Comparison of ENCODE assay signal across 8 cellular contexts in genomic region chr10:110356628-110357245, GRCh38. TPM values are rescaled to one million over a fixed set of nuclear protein-coding genes. Genes with fewer than 3 reads are reported as not detected.
A peak's percentile ranks its signal among the peaks of the same experiment; 100 is the strongest.
DNase-seq lines count a peak whose midpoint lies in the region; ATAC-seq, FAIRE-seq and TF ChIP-seq lines count a peak whose summit lies in the region.
"Had no signal": no experiment of that assay in that cellular context is flagged by ENCODE, and none has a peak within 500 bp of the region (broad histone marks: within the 10 kb centered on the region; RNA-seq: fewer than 3 reads in every experiment).

No MANE protein-coding gene starts in this region.

- H3K27me3 Mint-ChIP-seq in central memory CD8-positive, alpha-beta T cell, result no peaks in the 10 kb centered on the region

- H3K9me3 ChIP-seq in body of pancreas, result no peaks in the 10 kb centered on the region

- H3K27ac Mint-ChIP-seq in central memory CD8-positive, alpha-beta T cell (ENCODE audit: low read depth), result peak overlapping the region; percentile 93

- no peak overlapping the region for H3K27ac ChIP-seq in body of pancreas
- H3K27ac ChIP-seq: cardiac muscle cell had no signal

- FAIRE-seq in D721Med (lab: Jason Lieb, UNC), result no peak

- H3K36me3 ChIP-seq in body of pancreas (replicated peaks in 1 of 2; ENCODE audit: insufficient read depth in 1 of 2, low read depth in 2 of 2), result no peaks in the 10 kb centered on the region
- H3K36me3 ChIP-seq: cardiac muscle cell had no signal

- H3K4me1 ChIP-seq in body of pancreas, result peaks cover 13% of the 10 kb centered on the region

- H3K9me3 Mint-ChIP-seq in central memory CD8-positive, alpha-beta T cell, result no peaks in the 10 kb centered on the region

- H3K4me3 Mint-ChIP-seq in central memory CD8-positive, alpha-beta T cell, result peak overlapping the region; percentile 78

- H3K4me1 Mint-ChIP-seq in central memory CD8-positive, alpha-beta T cell, result peaks cover 51% of the 10 kb centered on the region

- peaks cover 7% of the 10 kb centered on the region for H3K36me3 Mint-ChIP-seq in central memory CD8-positive, alpha-beta T cell (ENCODE audit: insufficient read depth)

- 76 to 78% methylated on average over 18 to 19 of the region's 19 CpGs for WGBS in body of pancreas, 2 donors

- H3K27me3 ChIP-seq in body of pancreas, result no peaks in the 10 kb centered on the region
- H3K27me3 ChIP-seq: cardiac muscle cell had no signal

- TF ChIP-seq POLR2A in body of pancreas (IDR thresholded peaks at IDR 0.05), result no peak

- DNase-seq in T-helper 22 cell (ENCODE audit: low read depth), result peak; percentile 60
- peak; percentile 41 to 60 for DNase-seq in central memory CD8-positive, alpha-beta T cell (ENCODE audit: low spot score in 2 of 2)
- DNase-seq in renal cortical epithelial cell (ENCODE audit: low read depth), result peak; percentile 99
- no peak for DNase-seq in body of pancreas
- DNase-seq in D721Med (ENCODE audit: insufficient read length, low spot score), result no peak

- ATAC-seq in GM19035 (IDR thresholded peaks at IDR 0.05; ENCODE audit: unreplicated experiment) (peak; percentile 88), HG03045 (IDR thresholded peaks at IDR 0.05; ENCODE audit: unreplicated experiment) (peak; percentile 77), body of pancreas (no peak)
- peak; percentile 76 for ATAC-seq in central memory CD8-positive, alpha-beta T cell (replicated peaks; ENCODE audit: extremely low read depth, poor library complexity, severe bottlenecking)

- TF ChIP-seq CTCF in body of pancreas (IDR thresholded peaks at IDR 0.05) (no peak), D721Med (IDR thresholded peaks at IDR 0.05; ENCODE audit: insufficient read depth, missing control alignments) (no peak)

- intact Hi-C loops in body of pancreas (cut with DNase I), result loop anchor here (10.0 kb wide), 1 partner anchor 188 kb away; no protein-coding TSS in a partner anchor

- H3K4me3 ChIP-seq in body of pancreas, result no peak overlapping the region
- H3K4me3 ChIP-seq: cardiac muscle cell had no signal

RNA-seq across cellular contexts. Expression of gene SMNDC1, which starts 52.0 kb away (rescaled TPM):
- total RNA-seq in renal cortical epithelial cell, result 9.7 and 19.8 TPM in 2 replicates
- 1 to 10 TPM; 7.5 to 7.6 TPM for total RNA-seq in body of pancreas

Comparison
In these comparisons a context has a peak if more than half of its experiments do, and no peak if none do; other contexts are left out.
1. DNase-seq: peak in T-helper 22 cell (single experiment), central memory CD8-positive, alpha-beta T cell (2 of 2) and renal cortical epithelial cell (single experiment); none in body of pancreas (0 of 4) and D721Med (single experiment).